ENCODE assay signal across 1 cellular context in the genomic region with DNA sequence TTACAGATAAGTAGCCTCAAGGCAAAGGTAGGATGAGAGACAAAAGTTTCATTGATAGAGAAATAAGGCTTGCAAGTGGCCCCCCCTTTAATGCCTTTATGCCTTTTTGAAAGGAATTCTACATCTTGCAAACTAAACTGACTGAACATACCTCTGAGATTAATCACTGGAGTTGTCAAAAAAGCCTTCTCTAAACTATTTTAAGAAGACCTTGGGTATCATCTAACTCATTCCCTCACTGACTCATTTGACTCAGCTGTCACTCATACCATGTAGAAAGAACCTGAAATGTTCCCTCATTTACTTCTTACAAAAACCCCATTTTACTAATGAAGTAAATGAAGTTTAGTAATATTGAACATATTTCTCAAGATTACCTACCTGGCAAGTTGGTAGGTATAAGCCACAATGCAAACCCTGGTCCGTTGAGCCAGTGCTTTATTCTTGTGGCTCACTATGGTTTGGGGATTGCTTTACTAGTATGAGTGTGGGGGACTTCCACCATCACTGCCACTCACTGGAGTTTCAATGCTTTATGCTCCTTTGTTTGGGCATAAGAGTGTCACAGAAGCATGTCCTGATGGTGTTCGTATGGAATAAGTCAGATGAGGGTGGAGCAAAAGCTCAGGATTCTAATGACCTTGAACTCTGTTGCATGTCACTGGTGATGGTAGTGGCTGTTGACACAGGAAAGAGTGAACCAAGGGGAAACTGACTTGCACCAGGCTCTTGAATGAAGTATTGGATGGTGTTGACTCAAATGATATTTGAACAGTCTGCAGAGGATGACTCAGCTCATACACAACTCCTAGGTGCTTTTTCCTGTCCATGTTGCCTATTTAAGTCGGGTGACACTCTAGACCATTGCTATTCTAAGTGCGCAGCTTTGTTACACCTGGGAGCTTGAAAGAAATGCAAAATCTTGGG.
TF ChIP-seq lines count a peak whose summit lies in the region.

No MANE protein-coding gene starts in this region.

TF ChIP-seq in GM12878, 131 proteins besides CTCF, POLR2A, EP300 and RAD21 (continued from another document and continues in another):
- TF ChIP-seq, protein P1, sequence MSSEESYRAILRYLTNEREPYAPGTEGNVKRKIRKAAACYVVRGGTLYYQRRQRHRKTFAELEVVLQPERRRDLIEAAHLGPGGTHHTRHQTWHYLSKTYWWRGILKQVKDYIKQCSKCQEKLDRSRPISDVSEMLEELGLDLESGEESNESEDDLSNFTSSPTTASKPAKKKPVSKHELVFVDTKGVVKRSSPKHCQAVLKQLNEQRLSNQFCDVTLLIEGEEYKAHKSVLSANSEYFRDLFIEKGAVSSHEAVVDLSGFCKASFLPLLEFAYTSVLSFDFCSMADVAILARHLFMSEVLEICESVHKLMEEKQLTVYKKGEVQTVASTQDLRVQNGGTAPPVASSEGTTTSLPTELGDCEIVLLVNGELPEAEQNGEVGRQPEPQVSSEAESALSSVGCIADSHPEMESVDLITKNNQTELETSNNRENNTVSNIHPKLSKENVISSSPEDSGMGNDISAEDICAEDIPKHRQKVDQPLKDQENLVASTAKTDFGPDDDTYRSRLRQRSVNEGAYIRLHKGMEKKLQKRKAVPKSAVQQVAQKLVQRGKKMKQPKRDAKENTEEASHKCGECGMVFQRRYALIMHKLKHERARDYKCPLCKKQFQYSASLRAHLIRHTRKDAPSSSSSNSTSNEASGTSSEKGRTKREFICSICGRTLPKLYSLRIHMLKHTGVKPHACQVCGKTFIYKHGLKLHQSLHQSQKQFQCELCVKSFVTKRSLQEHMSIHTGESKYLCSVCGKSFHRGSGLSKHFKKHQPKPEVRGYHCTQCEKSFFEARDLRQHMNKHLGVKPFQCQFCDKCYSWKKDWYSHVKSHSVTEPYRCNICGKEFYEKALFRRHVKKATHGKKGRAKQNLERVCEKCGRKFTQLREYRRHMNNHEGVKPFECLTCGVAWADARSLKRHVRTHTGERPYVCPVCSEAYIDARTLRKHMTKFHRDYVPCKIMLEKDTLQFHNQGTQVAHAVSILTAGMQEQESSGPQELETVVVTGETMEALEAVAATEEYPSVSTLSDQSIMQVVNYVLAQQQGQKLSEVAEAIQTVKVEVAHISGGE (CRISPR knock-in tag; IDR thresholded peaks at IDR 0.05), result no peak
- TF ChIP-seq, protein P2, sequence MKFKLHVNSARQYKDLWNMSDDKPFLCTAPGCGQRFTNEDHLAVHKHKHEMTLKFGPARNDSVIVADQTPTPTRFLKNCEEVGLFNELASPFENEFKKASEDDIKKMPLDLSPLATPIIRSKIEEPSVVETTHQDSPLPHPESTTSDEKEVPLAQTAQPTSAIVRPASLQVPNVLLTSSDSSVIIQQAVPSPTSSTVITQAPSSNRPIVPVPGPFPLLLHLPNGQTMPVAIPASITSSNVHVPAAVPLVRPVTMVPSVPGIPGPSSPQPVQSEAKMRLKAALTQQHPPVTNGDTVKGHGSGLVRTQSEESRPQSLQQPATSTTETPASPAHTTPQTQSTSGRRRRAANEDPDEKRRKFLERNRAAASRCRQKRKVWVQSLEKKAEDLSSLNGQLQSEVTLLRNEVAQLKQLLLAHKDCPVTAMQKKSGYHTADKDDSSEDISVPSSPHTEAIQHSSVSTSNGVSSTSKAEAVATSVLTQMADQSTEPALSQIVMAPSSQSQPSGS (IDR thresholded peaks at IDR 0.05; ENCODE audit: low read length), result peak; percentile 92
- TF ChIP-seq ESRRA (IDR thresholded peaks at IDR 0.05; ENCODE audit: low read length) (no peak), ZNF207 (IDR thresholded peaks at IDR 0.05; ENCODE audit: borderline replicate concordance) (no peak), ZNF217 (IDR thresholded peaks at IDR 0.05) (peak; percentile 96), YBX1 (IDR thresholded peaks at IDR 0.05) (no peak), NBN (IDR thresholded peaks at IDR 0.05) (no peak), CHD4 (IDR thresholded peaks at IDR 0.05) (no peak), WRNIP1 (IDR thresholded peaks at IDR 0.05; ENCODE audit: borderline replicate concordance, low read depth, low read length) (no peak), MYC (IDR thresholded peaks at IDR 0.05; ENCODE audit: insufficient read depth, insufficient read length, insufficient replicate concordance, low read length, severe bottlenecking) (no peak), RUNX3 (IDR thresholded peaks at IDR 0.05; ENCODE audit: low read length) (peak; percentile 91), TAF1 (IDR thresholded peaks at IDR 0.05; ENCODE audit: borderline replicate concordance, low read depth, low read length) (no peak), TCF12 (IDR thresholded peaks at IDR 0.05; ENCODE audit: low read depth, low read length) (peak; percentile 55; the same call in 1 of the 2 replicates), FOS (IDR thresholded peaks at IDR 0.05; ENCODE audit: borderline replicate concordance, extremely low read depth, insufficient read length) (no peak), MXI1 (IDR thresholded peaks at IDR 0.05; ENCODE audit: low read depth, low read length) (no peak), ZNF274 (IDR thresholded peaks at IDR 0.05; ENCODE audit: insufficient read depth, insufficient read length) (no peak), SIN3A (IDR thresholded peaks at IDR 0.05; ENCODE audit: low read depth, low read length) (no peak), BACH1 (IDR thresholded peaks at IDR 0.05; ENCODE audit: borderline replicate concordance) (peak; percentile 75; the same call in 1 of the 2 replicates), BRCA1 (IDR thresholded peaks at IDR 0.05; ENCODE audit: low read depth, low read length) (no peak), BHLHE40 (IDR thresholded peaks at IDR 0.05; ENCODE audit: borderline replicate concordance in 1 of 2, low read depth in 2 of 2, low read length in 1 of 2) (peak in 1 of 2 experiments; percentile 55; a peak in 1 of 4 replicates), CBX3 (IDR thresholded peaks at IDR 0.05; ENCODE audit: borderline replicate concordance, low read depth) (no peak), HCFC1 (IDR thresholded peaks at IDR 0.05; ENCODE audit: low read length) (no peak), FOXM1 (IDR thresholded peaks at IDR 0.05; ENCODE audit: low read depth, low read length) (peak; percentile 93), TBL1XR1 (IDR thresholded peaks at IDR 0.05; ENCODE audit: low read depth, low read length) (peak; percentile 22; the same call in 1 of the 2 replicates), SIX5 (IDR thresholded peaks at IDR 0.05; ENCODE audit: low read depth, low read length, severe bottlenecking) (no peak), SUZ12 (IDR thresholded peaks at IDR 0.05; ENCODE audit: unreplicated experiment) (no peak)
- TF ChIP-seq, protein P3, sequence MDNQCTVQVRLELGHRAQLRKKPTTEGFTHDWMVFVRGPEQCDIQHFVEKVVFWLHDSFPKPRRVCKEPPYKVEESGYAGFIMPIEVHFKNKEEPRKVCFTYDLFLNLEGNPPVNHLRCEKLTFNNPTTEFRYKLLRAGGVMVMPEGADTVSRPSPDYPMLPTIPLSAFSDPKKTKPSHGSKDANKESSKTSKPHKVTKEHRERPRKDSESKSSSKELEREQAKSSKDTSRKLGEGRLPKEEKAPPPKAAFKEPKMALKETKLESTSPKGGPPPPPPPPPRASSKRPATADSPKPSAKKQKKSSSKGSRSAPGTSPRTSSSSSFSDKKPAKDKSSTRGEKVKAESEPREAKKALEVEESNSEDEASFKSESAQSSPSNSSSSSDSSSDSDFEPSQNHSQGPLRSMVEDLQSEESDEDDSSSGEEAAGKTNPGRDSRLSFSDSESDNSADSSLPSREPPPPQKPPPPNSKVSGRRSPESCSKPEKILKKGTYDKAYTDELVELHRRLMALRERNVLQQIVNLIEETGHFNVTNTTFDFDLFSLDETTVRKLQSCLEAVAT (IDR thresholded peaks at IDR 0.05), result no peak
- TF ChIP-seq, protein P4, sequence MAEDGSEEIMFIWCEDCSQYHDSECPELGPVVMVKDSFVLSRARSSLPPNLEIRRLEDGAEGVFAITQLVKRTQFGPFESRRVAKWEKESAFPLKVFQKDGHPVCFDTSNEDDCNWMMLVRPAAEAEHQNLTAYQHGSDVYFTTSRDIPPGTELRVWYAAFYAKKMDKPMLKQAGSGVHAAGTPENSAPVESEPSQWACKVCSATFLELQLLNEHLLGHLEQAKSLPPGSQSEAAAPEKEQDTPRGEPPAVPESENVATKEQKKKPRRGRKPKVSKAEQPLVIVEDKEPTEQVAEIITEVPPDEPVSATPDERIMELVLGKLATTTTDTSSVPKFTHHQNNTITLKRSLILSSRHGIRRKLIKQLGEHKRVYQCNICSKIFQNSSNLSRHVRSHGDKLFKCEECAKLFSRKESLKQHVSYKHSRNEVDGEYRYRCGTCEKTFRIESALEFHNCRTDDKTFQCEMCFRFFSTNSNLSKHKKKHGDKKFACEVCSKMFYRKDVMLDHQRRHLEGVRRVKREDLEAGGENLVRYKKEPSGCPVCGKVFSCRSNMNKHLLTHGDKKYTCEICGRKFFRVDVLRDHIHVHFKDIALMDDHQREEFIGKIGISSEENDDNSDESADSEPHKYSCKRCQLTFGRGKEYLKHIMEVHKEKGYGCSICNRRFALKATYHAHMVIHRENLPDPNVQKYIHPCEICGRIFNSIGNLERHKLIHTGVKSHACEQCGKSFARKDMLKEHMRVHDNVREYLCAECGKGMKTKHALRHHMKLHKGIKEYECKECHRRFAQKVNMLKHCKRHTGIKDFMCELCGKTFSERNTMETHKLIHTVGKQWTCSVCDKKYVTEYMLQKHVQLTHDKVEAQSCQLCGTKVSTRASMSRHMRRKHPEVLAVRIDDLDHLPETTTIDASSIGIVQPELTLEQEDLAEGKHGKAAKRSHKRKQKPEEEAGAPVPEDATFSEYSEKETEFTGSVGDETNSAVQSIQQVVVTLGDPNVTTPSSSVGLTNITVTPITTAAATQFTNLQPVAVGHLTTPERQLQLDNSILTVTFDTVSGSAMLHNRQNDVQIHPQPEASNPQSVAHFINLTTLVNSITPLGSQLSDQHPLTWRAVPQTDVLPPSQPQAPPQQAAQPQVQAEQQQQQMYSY (CRISPR knock-in tag; IDR thresholded peaks at IDR 0.05), result no peak
- TF ChIP-seq, protein P5, sequence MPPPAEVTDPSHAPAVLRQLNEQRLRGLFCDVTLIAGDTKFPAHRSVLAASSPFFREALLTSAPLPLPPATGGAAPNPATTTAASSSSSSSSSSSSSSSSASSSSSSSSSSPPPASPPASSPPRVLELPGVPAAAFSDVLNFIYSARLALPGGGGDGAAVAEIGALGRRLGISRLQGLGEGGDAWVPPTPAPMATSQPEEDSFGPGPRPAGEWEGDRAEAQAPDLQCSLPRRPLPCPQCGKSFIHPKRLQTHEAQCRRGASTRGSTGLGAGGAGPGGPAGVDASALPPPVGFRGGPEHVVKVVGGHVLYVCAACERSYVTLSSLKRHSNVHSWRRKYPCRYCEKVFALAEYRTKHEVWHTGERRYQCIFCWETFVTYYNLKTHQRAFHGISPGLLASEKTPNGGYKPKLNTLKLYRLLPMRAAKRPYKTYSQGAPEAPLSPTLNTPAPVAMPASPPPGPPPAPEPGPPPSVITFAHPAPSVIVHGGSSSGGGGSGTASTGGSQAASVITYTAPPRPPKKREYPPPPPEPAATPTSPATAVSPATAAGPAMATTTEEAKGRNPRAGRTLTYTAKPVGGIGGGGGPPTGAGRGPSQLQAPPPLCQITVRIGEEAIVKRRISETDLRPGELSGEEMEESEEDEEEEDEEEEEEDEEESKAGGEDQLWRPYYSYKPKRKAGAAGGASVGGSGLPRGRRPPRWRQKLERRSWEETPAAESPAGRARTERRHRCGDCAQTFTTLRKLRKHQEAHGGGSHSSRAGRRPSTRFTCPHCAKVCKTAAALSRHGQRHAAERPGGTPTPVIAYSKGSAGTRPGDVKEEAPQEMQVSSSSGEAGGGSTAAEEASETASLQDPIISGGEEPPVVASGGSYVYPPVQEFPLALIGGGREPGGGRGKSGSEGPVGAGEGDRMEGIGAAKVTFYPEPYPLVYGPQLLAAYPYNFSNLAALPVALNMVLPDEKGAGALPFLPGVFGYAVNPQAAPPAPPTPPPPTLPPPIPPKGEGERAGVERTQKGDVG (CRISPR knock-in tag; IDR thresholded peaks at IDR 0.05), result no peak
- TF ChIP-seq, protein P6, sequence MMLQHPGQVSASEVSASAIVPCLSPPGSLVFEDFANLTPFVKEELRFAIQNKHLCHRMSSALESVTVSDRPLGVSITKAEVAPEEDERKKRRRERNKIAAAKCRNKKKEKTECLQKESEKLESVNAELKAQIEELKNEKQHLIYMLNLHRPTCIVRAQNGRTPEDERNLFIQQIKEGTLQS (IDR thresholded peaks at IDR 0.05; ENCODE audit: borderline replicate concordance, extremely low read depth, low read depth, low read length), result no peak
- TF ChIP-seq, protein P7, sequence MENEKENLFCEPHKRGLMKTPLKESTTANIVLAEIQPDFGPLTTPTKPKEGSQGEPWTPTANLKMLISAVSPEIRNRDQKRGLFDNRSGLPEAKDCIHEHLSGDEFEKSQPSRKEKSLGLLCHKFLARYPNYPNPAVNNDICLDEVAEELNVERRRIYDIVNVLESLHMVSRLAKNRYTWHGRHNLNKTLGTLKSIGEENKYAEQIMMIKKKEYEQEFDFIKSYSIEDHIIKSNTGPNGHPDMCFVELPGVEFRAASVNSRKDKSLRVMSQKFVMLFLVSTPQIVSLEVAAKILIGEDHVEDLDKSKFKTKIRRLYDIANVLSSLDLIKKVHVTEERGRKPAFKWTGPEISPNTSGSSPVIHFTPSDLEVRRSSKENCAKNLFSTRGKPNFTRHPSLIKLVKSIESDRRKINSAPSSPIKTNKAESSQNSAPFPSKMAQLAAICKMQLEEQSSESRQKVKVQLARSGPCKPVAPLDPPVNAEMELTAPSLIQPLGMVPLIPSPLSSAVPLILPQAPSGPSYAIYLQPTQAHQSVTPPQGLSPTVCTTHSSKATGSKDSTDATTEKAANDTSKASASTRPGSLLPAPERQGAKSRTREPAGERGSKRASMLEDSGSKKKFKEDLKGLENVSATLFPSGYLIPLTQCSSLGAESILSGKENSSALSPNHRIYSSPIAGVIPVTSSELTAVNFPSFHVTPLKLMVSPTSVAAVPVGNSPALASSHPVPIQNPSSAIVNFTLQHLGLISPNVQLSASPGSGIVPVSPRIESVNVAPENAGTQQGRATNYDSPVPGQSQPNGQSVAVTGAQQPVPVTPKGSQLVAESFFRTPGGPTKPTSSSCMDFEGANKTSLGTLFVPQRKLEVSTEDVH (IDR thresholded peaks at IDR 0.05; ENCODE audit: low read depth, partially characterized antibody), result no peak
- TF ChIP-seq, protein P8, sequence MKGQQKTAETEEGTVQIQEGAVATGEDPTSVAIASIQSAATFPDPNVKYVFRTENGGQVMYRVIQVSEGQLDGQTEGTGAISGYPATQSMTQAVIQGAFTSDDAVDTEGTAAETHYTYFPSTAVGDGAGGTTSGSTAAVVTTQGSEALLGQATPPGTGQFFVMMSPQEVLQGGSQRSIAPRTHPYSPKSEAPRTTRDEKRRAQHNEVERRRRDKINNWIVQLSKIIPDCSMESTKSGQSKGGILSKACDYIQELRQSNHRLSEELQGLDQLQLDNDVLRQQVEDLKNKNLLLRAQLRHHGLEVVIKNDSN (IDR thresholded peaks at IDR 0.05; ENCODE audit: borderline replicate concordance, extremely low read length, insufficient read depth, low read depth, low read length), result no peak
